ENCODE assay signal across 10 cellular contexts in genomic region chr2:95297088-95297487, GRCh38. TPM values are rescaled to one million over a fixed set of nuclear protein-coding genes. Genes with fewer than 3 reads are reported as not detected.
A peak's percentile ranks its signal among the peaks of the same experiment; 100 is the strongest.
DNase-seq lines count a peak whose midpoint lies in the region; ATAC-seq and TF ChIP-seq lines count a peak whose summit lies in the region.
"Had no signal": no experiment of that assay in that cellular context is flagged by ENCODE, and none has a peak within 500 bp of the region (broad histone marks: within the 10 kb centered on the region; RNA-seq: fewer than 3 reads in every experiment).

TSS of gene KCNIP3 (plus strand) at chr2:95297347. CDS start at chr2:95297439, 92 bp downstream.

- intact Hi-C loops in left colon (cut with DNase I, micrococcal nuclease): no loop called here

- ATAC-seq in left colon (peak; percentile 60), esophagus mucosa (no peak)
- ATAC-seq: naive thymus-derived CD4-positive, alpha-beta T cell had no signal

- TF ChIP-seq CTCF in 22Rv1 (IDR thresholded peaks at IDR 0.05): no peak

- DNase-seq in NCI-H128 (lab: John Stamatoyannopoulos, UW; ENCODE audit: unreplicated experiment) (peak; percentile 31), amygdala (lab: John Stamatoyannopoulos, UW) (peak in 44 of 56 donors; percentile 16 to 83 (median 60)), left colon (peak in 1 of 2 donors; percentile 43), kidney glomerular epithelial cell (lab: John Stamatoyannopoulos, UW) (no peak), Kasumi-1 (lab: John Stamatoyannopoulos, UW) (no peak), GM19240 (ENCODE audit: insufficient read length, low spot score) (no peak)
- DNase-seq: naive thymus-derived CD4-positive, alpha-beta T cell had no signal

- peak within 1 kb of the TSS; percentile 62 for H3K27ac ChIP-seq in 22Rv1
- H3K27ac ChIP-seq: BLaER1 had no signal

RNA-seq across cellular contexts. Expression of gene KCNIP3, which starts in this region (rescaled TPM):
- total RNA-seq in left colon: 1 to 10 TPM; 3.0 to 4.7 TPM
- 0.96 TPM for total RNA-seq in esophagus mucosa

Comparison
In these comparisons a context has a peak if more than half of its experiments do, and no peak if none do; other contexts are left out.
1. DNase-seq: peak in NCI-H128 (single experiment) and amygdala (44 of 56); none in kidney glomerular epithelial cell (single experiment), Kasumi-1 (0 of 2) and GM19240 (single experiment).